Comparison of ENCODE assay signal across 7 cellular contexts in genomic region chr2:188503975-188504374, GRCh38.
"Had no signal": no experiment of that assay in that cellular context is flagged by ENCODE, and none has a peak within 500 bp of the region (broad histone marks: within the 10 kb centered on the region; RNA-seq: fewer than 3 reads in every experiment).

No MANE protein-coding gene starts in this region.

- H3K27ac ChIP-seq: GM23248, KMS-11 had no signal

- H3K9me3 ChIP-seq: HAP-1 had no signal

- H2AFZ ChIP-seq: GM23248 had no signal

- FAIRE-seq: HTR-8/SVneo had no signal

- DNase-seq: GM23248, GOT3, H7, KBM-7 had no signal

- H3K36me3 ChIP-seq: HAP-1 had no signal

- H3K4me2 ChIP-seq: KMS-11 had no signal

- H3K4me3 ChIP-seq: GM23248, HAP-1 had no signal

- H3K9ac ChIP-seq: GM23248, KMS-11 had no signal
